8 cellular contexts compared by ENCODE assay signal in the genomic region with DNA sequence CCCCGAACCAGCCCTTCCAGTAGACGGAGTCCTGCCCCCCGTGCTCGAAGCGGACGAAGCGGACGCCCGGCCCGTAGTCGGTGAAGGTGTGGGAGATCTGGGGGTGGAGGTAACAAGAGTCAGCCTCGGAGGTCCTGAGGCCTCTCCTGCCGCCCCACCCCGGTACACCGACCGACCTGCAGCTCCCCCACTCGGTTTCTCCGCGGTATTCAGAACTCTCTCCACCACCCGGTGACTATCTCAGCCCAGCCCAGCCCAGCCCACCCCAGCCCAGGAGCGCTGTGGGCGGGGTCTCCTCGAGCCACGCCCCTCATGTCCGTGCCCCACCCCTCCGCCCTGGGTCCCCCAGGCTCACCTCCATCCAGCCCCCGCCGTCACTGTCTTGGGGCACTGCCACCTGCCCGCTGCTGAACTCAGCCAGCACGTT. TPM values are rescaled to one million over a fixed set of nuclear protein-coding genes. Genes with fewer than 3 reads are reported as not detected.
A peak's percentile ranks its signal among the peaks of the same experiment; 100 is the strongest.
DNase-seq lines count a peak whose midpoint lies in the region; ATAC-seq lines count a peak whose summit lies in the region.

No MANE protein-coding gene starts in this region.

- no peak for ATAC-seq in HG02571 (IDR thresholded peaks at IDR 0.05; ENCODE audit: unreplicated experiment)

- H3K27me3 Mint-ChIP-seq in activated T-helper 2 cell treated with anti-CD3 and anti-CD28 coated beads, Interferon-gamma antibody, Interleukin-2, Interleukin-4, amounts not matched to agents 10 μg/mL and 5 μg/mL and 100 μg/mL, durations not matched to agents 14 hours and 24 hours and 36 hours (ENCODE audit: low read depth) = peaks cover 17% of the 10 kb centered on the region

- peak overlapping the region; percentile 27 for H3K4me3 ChIP-seq in iPS-18a (ENCODE audit: low read length)

- H3K27ac Mint-ChIP-seq in activated T-helper 2 cell treated with anti-CD3 and anti-CD28 coated beads, Interferon-gamma antibody, Interleukin-2, Interleukin-4, amounts not matched to agents 10 μg/mL and 5 μg/mL and 100 μg/mL, durations not matched to agents 14 hours and 24 hours and 36 hours = no peak overlapping the region

- no peaks in the 10 kb centered on the region for H3K36me3 ChIP-seq in iPS-18a (ENCODE audit: control insufficient read depth, low read depth, low read length)

- intact Hi-C loops in activated T-helper 2 cell treated with anti-CD3 and anti-CD28 coated beads, Interferon-gamma antibody, Interleukin-2, Interleukin-4, amounts not matched to agents 10 μg/mL and 5 μg/mL and 100 μg/mL, durations not matched to agents 14 hours and 24 hours and 36 hours (cut with micrococcal nuclease) = no loop called here

- no peaks in the 10 kb centered on the region for H3K36me3 Mint-ChIP-seq in activated T-helper 2 cell treated with anti-CD3 and anti-CD28 coated beads, Interferon-gamma antibody, Interleukin-2, Interleukin-4, amounts not matched to agents 10 μg/mL and 5 μg/mL and 100 μg/mL, durations not matched to agents 14 hours and 24 hours and 36 hours (ENCODE audit: low read depth)

- H3K9me3 Mint-ChIP-seq in activated T-helper 2 cell treated with anti-CD3 and anti-CD28 coated beads, Interferon-gamma antibody, Interleukin-2, Interleukin-4, amounts not matched to agents 10 μg/mL and 5 μg/mL and 100 μg/mL, durations not matched to agents 14 hours and 24 hours and 36 hours = no peaks in the 10 kb centered on the region

- H3K9ac ChIP-seq in iPS-18a (ENCODE audit: low read length) = no peak overlapping the region

- H3K4me1 ChIP-seq in iPS-18a (ENCODE audit: control insufficient read depth, low read depth, low read length) = peaks cover 7% of the 10 kb centered on the region

- DNase-seq in NCI-H69 (lab: John Stamatoyannopoulos, UW) (peak; percentile 49), NCI-H446 (lab: John Stamatoyannopoulos, UW) (no peak), SKM-1 treated with dmso at 0.1 percent for 144 hours (lab: John Stamatoyannopoulos, UW; ENCODE audit: unreplicated experiment) (no peak), HK-2 (ENCODE audit: unreplicated experiment) (no peak)
- peak; percentile 28 for DNase-seq in activated T-helper 2 cell treated with anti-CD3 and anti-CD28 coated beads, Interferon-gamma antibody, Interleukin-2, Interleukin-4, amounts not matched to agents 10 μg/mL and 5 μg/mL and 100 μg/mL, durations not matched to agents 14 hours and 24 hours and 36 hours (ENCODE audit: low spot score)
- DNase-seq in stimulated activated CD8-positive, alpha-beta memory T cell treated with anti-CD3 and anti-CD28 coated beads, Interleukin-15, amount 100 ng/mL, for 24 hours (ENCODE audit: low read depth) = peak; percentile 33

- no peak overlapping the region for H3K4me3 Mint-ChIP-seq in activated T-helper 2 cell treated with anti-CD3 and anti-CD28 coated beads, Interferon-gamma antibody, Interleukin-2, Interleukin-4, amounts not matched to agents 10 μg/mL and 5 μg/mL and 100 μg/mL, durations not matched to agents 14 hours and 24 hours and 36 hours (ENCODE audit: low read depth)

- H3K4me1 Mint-ChIP-seq in activated T-helper 2 cell treated with anti-CD3 and anti-CD28 coated beads, Interferon-gamma antibody, Interleukin-2, Interleukin-4, amounts not matched to agents 10 μg/mL and 5 μg/mL and 100 μg/mL, durations not matched to agents 14 hours and 24 hours and 36 hours (ENCODE audit: low read depth) = peaks cover 10% of the 10 kb centered on the region

- H3K9me3 ChIP-seq in iPS-18a (ENCODE audit: control insufficient read depth, low read depth, low read length) = no peaks in the 10 kb centered on the region

- H3K27me3 ChIP-seq in iPS-18a (ENCODE audit: control insufficient read depth, insufficient read depth, low read length) = peaks cover 46% of the 10 kb centered on the region

- no peak overlapping the region for H3K27ac ChIP-seq in iPS-18a (ENCODE audit: low read length)

RNA-seq across cellular contexts. Expression of gene FBXO2, which starts 5.5 kb away (rescaled TPM):
- 0.41 and 0.48 TPM in 2 replicates for total RNA-seq in activated T-helper 2 cell treated with anti-CD3 and anti-CD28 coated beads, Interferon-gamma antibody, Interleukin-2, Interleukin-4, amounts not matched to agents 10 μg/mL and 5 μg/mL and 100 μg/mL, durations not matched to agents 14 hours and 24 hours and 36 hours

RNA-seq across cellular contexts. Expression of gene FBXO44, which starts 5.9 kb away (rescaled TPM):
- total RNA-seq in activated T-helper 2 cell treated with anti-CD3 and anti-CD28 coated beads, Interferon-gamma antibody, Interleukin-2, Interleukin-4, amounts not matched to agents 10 μg/mL and 5 μg/mL and 100 μg/mL, durations not matched to agents 14 hours and 24 hours and 36 hours = 18.2 and 19.8 TPM in 2 replicates

RNA-seq across cellular contexts. Expression of gene FBXO6, which starts 15.3 kb away (rescaled TPM):
- 13.5 and 13.8 TPM in 2 replicates for total RNA-seq in activated T-helper 2 cell treated with anti-CD3 and anti-CD28 coated beads, Interferon-gamma antibody, Interleukin-2, Interleukin-4, amounts not matched to agents 10 μg/mL and 5 μg/mL and 100 μg/mL, durations not matched to agents 14 hours and 24 hours and 36 hours

RNA-seq across cellular contexts. Expression of gene MAD2L2, which starts 32.2 kb away (rescaled TPM):
- 77.1 and 78.0 TPM in 2 replicates for total RNA-seq in activated T-helper 2 cell treated with anti-CD3 and anti-CD28 coated beads, Interferon-gamma antibody, Interleukin-2, Interleukin-4, amounts not matched to agents 10 μg/mL and 5 μg/mL and 100 μg/mL, durations not matched to agents 14 hours and 24 hours and 36 hours

RNA-seq across cellular contexts. Expression of gene DRAXIN, which starts 42.8 kb away (rescaled TPM):
- total RNA-seq in activated T-helper 2 cell treated with anti-CD3 and anti-CD28 coated beads, Interferon-gamma antibody, Interleukin-2, Interleukin-4, amounts not matched to agents 10 μg/mL and 5 μg/mL and 100 μg/mL, durations not matched to agents 14 hours and 24 hours and 36 hours = 0.07 TPM in 2 replicates

Comparison
In these comparisons a context has a peak if more than half of its experiments do, and no peak if none do; other contexts are left out.
1. DNase-seq: peak in NCI-H69 (single experiment), activated T-helper 2 cell treated with anti-CD3 and anti-CD28 coated beads, Interferon-gamma antibody, Interleukin-2, Interleukin-4, amounts not matched to agents 10 μg/mL and 5 μg/mL and 100 μg/mL, durations not matched to agents 14 hours and 24 hours and 36 hours (single experiment) and stimulated activated CD8-positive, alpha-beta memory T cell treated with anti-CD3 and anti-CD28 coated beads, Interleukin-15, amount 100 ng/mL, for 24 hours (single experiment); none in NCI-H446 (0 of 2), SKM-1 treated with dmso at 0.1 percent for 144 hours (single experiment) and HK-2 (single experiment).